ENCODE assay signal across 18 cellular contexts in the genomic region with DNA sequence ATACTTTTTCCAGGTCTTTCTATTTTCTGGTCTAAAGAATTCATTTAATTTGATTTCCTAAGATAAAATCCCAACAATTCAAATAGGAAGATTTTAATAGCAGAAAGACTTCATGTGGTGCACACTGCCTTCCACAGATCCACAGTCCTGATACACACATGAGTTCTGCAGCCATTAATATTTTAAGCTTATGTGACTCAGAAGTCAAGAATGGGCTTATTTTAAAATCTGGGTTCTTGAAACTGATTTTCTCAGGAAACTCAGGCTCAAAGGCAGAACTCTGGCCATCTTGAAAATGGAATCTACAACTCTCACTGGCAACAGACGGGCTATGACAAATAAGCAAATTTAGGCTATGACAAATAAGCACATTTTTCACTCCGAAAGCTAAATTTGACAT.
DNase-seq lines count a peak whose midpoint lies in the region; ATAC-seq and TF ChIP-seq lines count a peak whose summit lies in the region.
"Had no signal": no experiment of that assay in that cellular context is flagged by ENCODE, and none has a peak within 500 bp of the region (broad histone marks: within the 10 kb centered on the region; RNA-seq: fewer than 3 reads in every experiment).

No MANE protein-coding gene starts in this region.

- no peak overlapping the region for H3K4me3 ChIP-seq in AG04450 (ENCODE audit: low read depth, low read length)
- H3K4me3 ChIP-seq in osteoblast (ENCODE audit: insufficient read depth, low read length) = no peak overlapping the region
- H3K4me3 ChIP-seq in spleen = no peak overlapping the region
- no peak overlapping the region for H3K4me3 ChIP-seq in gastroesophageal sphincter
- H3K4me3 ChIP-seq: K562 had no signal

- H3K36me3 ChIP-seq in osteoblast (ENCODE audit: insufficient read depth, low read length) (peaks cover 97% of the 10 kb centered on the region), spleen (no peaks in the 10 kb centered on the region), gastroesophageal sphincter (peaks cover 3 to 55% of the 10 kb centered on the region in 2 donors)

- H3K27ac ChIP-seq in AG04450 (ENCODE audit: low read depth, low read length) (peak overlapping the region; percentile 13), osteoblast (ENCODE audit: low read depth, low read length) (peak overlapping the region; percentile 66), spleen (no peak overlapping the region), gastroesophageal sphincter (peak overlapping the region in 1 of 4 donors; percentile 66)
- H3K27ac ChIP-seq: HL-60 had no signal

- peak overlapping the region; percentile 33; the same call in 1 of the 2 replicates for H3K4me3 Mint-ChIP-seq in HFFc6
- H3K4me3 Mint-ChIP-seq in chondrocyte (ENCODE audit: unreplicated experiment) = no peak overlapping the region

- no peaks in the 10 kb centered on the region for H3K9me3 ChIP-seq in AG04450 (ENCODE audit: control insufficient read depth, insufficient read depth, low read length)
- no peaks in the 10 kb centered on the region for H3K9me3 ChIP-seq in osteoblast (ENCODE audit: low read depth, low read length)
- no peaks in the 10 kb centered on the region for H3K9me3 ChIP-seq in spleen
- no peaks in the 10 kb centered on the region for H3K9me3 ChIP-seq in gastroesophageal sphincter

- H3K9me3 Mint-ChIP-seq in HFFc6 = no peaks in the 10 kb centered on the region
- H3K9me3 Mint-ChIP-seq in chondrocyte (ENCODE audit: low read depth) = no peaks in the 10 kb centered on the region

- WGBS in spleen, 5 donors = 82 to 92% (median 85%) methylated on average over 2 of the region's 2 CpGs
- WGBS in gastroesophageal sphincter (ENCODE audit: low coverage in 1 of 2), 2 donors = 67 to 100% methylated on average over 1 to 2 of the region's 2 CpGs

- TF ChIP-seq CTCF in AG04450 (IDR thresholded peaks at IDR 0.05; ENCODE audit: low read depth, low read length) (no peak), HFFc6 (IDR thresholded peaks at IDR 0.05) (no peak), chondrocyte (IDR thresholded peaks at IDR 0.05) (no peak), osteoblast (IDR thresholded peaks at IDR 0.05; ENCODE audit: extremely low read depth, low read depth, low read length) (no peak), spleen (IDR thresholded peaks at IDR 0.05 in 8 of 11, conservative IDR thresholded peaks at IDR 0.05 in 3 of 11) (no peak), gastroesophageal sphincter (IDR thresholded peaks at IDR 0.05) (no peak)

- H3K27me3 Mint-ChIP-seq in HFFc6 (ENCODE audit: insufficient read depth) (no peaks in the 10 kb centered on the region), chondrocyte (ENCODE audit: low read depth) (no peaks in the 10 kb centered on the region)

- H3K4me1 Mint-ChIP-seq in HFFc6 (ENCODE audit: low read depth) = peaks cover 49% of the 10 kb centered on the region
- peaks cover 79% of the 10 kb centered on the region for H3K4me1 Mint-ChIP-seq in chondrocyte (ENCODE audit: low read depth)

- no peaks in the 10 kb centered on the region for H3K79me2 ChIP-seq in osteoblast (ENCODE audit: insufficient read depth, low read length)

- peaks cover 50% of the 10 kb centered on the region for H3K4me1 ChIP-seq in osteoblast (ENCODE audit: insufficient read depth, low read length)
- H3K4me1 ChIP-seq in spleen = no peaks in the 10 kb centered on the region
- peaks cover 4 to 41% (median 5%) of the 10 kb centered on the region in 3 donors for H3K4me1 ChIP-seq in gastroesophageal sphincter

- H3K27me3 ChIP-seq in AG04450 (ENCODE audit: control insufficient read depth, insufficient read depth, low read length) (no peaks in the 10 kb centered on the region), osteoblast (ENCODE audit: insufficient read depth, low read length) (no peaks in the 10 kb centered on the region), spleen (replicated peaks in 1 of 7) (no peaks in the 10 kb centered on the region), gastroesophageal sphincter (no peaks in the 10 kb centered on the region)

- CTCF ChIA-PET in AG04450 (lab: Charles Lee) = no interaction called here

- H3K4me2 ChIP-seq in osteoblast (ENCODE audit: insufficient read depth, low read length) = no peak overlapping the region

- DNase-seq in AG04450 (ENCODE audit: low read depth, low spot score) (no peak), HFFc6 (peak; percentile 33), chondrocyte (ENCODE audit: low spot score) (no peak), osteoblast (ENCODE audit: insufficient read length, low spot score, missing footprints) (no peak), HPDE6-E6E7 (ENCODE audit: extremely low spot score) (no peak), spleen (no peak), HT-29 (ENCODE audit: low spot score) (no peak)
- DNase-seq: C1 segment of cervical spinal cord; MV-4-11; NCI-H1417; NCI-H187 treated with DMSO at 0.1 percent for 48 hours; NK-92 treated with Interleukin-12 subunit alpha and Interleukin-12 subunit beta, amount 100 ng/mL, for 24 hours; RPMI8226; SIG-M5 had no signal

- intact Hi-C loops in spleen (cut with DNase I; ENCODE audit: low total_unique reads) = no loop called here

- TF ChIP-seq POLR2A in spleen (IDR thresholded peaks at IDR 0.05) (no peak), gastroesophageal sphincter (IDR thresholded peaks at IDR 0.05) (no peak)

- H3K36me3 Mint-ChIP-seq in HFFc6 (ENCODE audit: low read depth) (peaks cover 77% of the 10 kb centered on the region), chondrocyte (ENCODE audit: low read depth) (peaks cover 62% of the 10 kb centered on the region)

- H3K27ac Mint-ChIP-seq in HFFc6 (peak overlapping the region; percentile 49), chondrocyte (ENCODE audit: unreplicated experiment) (peak overlapping the region; percentile 92)

- POLR2A ChIA-PET in AG04450 (lab: Yijun Ruan, JAX) = no interaction called here

- H4K20me1 ChIP-seq in osteoblast (ENCODE audit: insufficient read depth, low read length) = no peaks in the 10 kb centered on the region

- H2AFZ ChIP-seq in osteoblast (ENCODE audit: low read length) = no peak overlapping the region

- no peak for ATAC-seq in gastroesophageal sphincter
- ATAC-seq: HCT116, K562 had no signal

- no peak for TF ChIP-seq EP300 in gastroesophageal sphincter (IDR thresholded peaks at IDR 0.05)

Comparison
In these comparisons a context has a peak if more than half of its experiments do, and no peak if none do; other contexts are left out.
1. H3K27ac ChIP-seq: peak in AG04450 (single experiment) and osteoblast (single experiment); none in spleen (0 of 8).